Comparison of ENCODE assay signal across 7 cellular contexts in genomic region chr10:123582084-123582989, GRCh38.
A peak's percentile ranks its signal among the peaks of the same experiment; 100 is the strongest.
DNase-seq lines count a peak whose midpoint lies in the region; ATAC-seq, FAIRE-seq and TF ChIP-seq lines count a peak whose summit lies in the region.

No MANE protein-coding gene starts in this region.

- H3K4me1 ChIP-seq in Panc1 (ENCODE audit: control insufficient read depth, insufficient read depth, low read length) (peaks cover 8% of the 10 kb centered on the region), thoracic aorta (ENCODE audit: control insufficient read depth in 1 of 2, low read depth in 2 of 2) (peaks cover 4 to 19% of the 10 kb centered on the region in 2 donors)

- in situ Hi-C loops in Panc1 (cut with HindIII; ENCODE audit: low pct_unique_long_range_greater_than_20kb, low sequenced_read_pairs) = no loop called here

- H3K27ac ChIP-seq in Panc1 (ENCODE audit: low read length) (no peak overlapping the region), thoracic aorta (no peak overlapping the region)

- TF ChIP-seq CTCF in GM12865 (IDR thresholded peaks at IDR 0.05; ENCODE audit: insufficient read depth, low read depth, low read length, missing control alignments) = peak; percentile 96
- peak; percentile 97 for TF ChIP-seq CTCF in Panc1 (IDR thresholded peaks at IDR 0.05)
- peak in 1 of 3 donors; percentile 4 for TF ChIP-seq CTCF in omental fat pad (IDR thresholded peaks at IDR 0.05)
- TF ChIP-seq CTCF in thoracic aorta (IDR thresholded peaks at IDR 0.05) = peak; percentile 80

- H3K36me3 ChIP-seq in Panc1 (ENCODE audit: control insufficient read depth, insufficient read depth, low read length) = no peaks in the 10 kb centered on the region
- no peaks in the 10 kb centered on the region for H3K36me3 ChIP-seq in thoracic aorta

- H3K27me3 ChIP-seq in Panc1 (ENCODE audit: control insufficient read depth, insufficient read depth, low read length) (peaks cover 28% of the 10 kb centered on the region), thoracic aorta (replicated peaks; ENCODE audit: insufficient read depth) (no peaks in the 10 kb centered on the region)

- ATAC-seq in Panc1 = peak; percentile 89
- ATAC-seq in omental fat pad (ENCODE audit: low FRiP score) = no peak
- ATAC-seq in thoracic aorta (ENCODE audit: insufficient number of reproducible peaks, low FRiP score, low read depth) = no peak

- intact Hi-C loops in Panc1 (cut with micrococcal nuclease; ENCODE audit: unreplicated experiment) = loop anchor here (1.0 kb wide), 1 partner anchor 385 kb away; no protein-coding TSS in a partner anchor

- DNase-seq in GM12865 (ENCODE audit: low read depth) (peak; percentile 78), HTR-8/SVneo (ENCODE audit: insufficient read length, low spot score) (peak; percentile 53), Panc1 (ENCODE audit: low read depth, low spot score) (peak; percentile 48), frontal cortex (ENCODE audit: low spot score in 2 of 2) (peak; percentile 33 to 68), omental fat pad (ENCODE audit: low spot score) (peak; percentile 61), thoracic aorta (ENCODE audit: low spot score) (peak; percentile 25)
- DNase-seq in activated effector memory CD4-positive, alpha-beta T cell treated with Interleukin-2 at 50 U/mL for 16 hours = peak; percentile 24

- H3K4me3 ChIP-seq in GM12865 (ENCODE audit: low read depth, low read length) = no peak overlapping the region
- no peak overlapping the region for H3K4me3 ChIP-seq in Panc1 (ENCODE audit: low read depth in 2 of 2, low read length in 2 of 2)
- no peak overlapping the region for H3K4me3 ChIP-seq in thoracic aorta

- FAIRE-seq in HTR-8/SVneo (lab: Jason Lieb, UNC) (no peak), frontal cortex (lab: Jason Lieb, UNC) (no peak)

- POLR2A ChIA-PET in Panc1 (lab: Charles Lee) = interaction anchor here (0.6 kb wide), 1 partner anchor 282 kb away, joined by 3 read pairs; no protein-coding TSS in a partner anchor

- H3K9me3 ChIP-seq in Panc1 (ENCODE audit: control insufficient read depth, insufficient read depth, low read depth, low read length) (no peaks in the 10 kb centered on the region), thoracic aorta (no peaks in the 10 kb centered on the region)

- BruUV-seq in Panc1 (replicated peaks; lab: Mats Ljungman, UMichigan) = no TSS peak

- CTCF ChIA-PET in Panc1 (lab: Charles Lee) = interaction anchor here (0.6 to 0.9 kb wide), 4 partner anchors 9 to 391 kb away, joined by 3 to 4 read pairs (median 3); no protein-coding TSS in a partner anchor

Comparison
In these comparisons a context has a peak if more than half of its experiments do, and no peak if none do; other contexts are left out.
1. DNase-seq: peak in every context shown above with its lines; median percentile 78 in GM12865; 61 in omental fat pad; 53 in HTR-8/SVneo; 50 in frontal cortex; 48 in Panc1; 25 in thoracic aorta; 24 in activated effector memory CD4-positive, alpha-beta T cell treated with Interleukin-2 at 50 U/mL for 16 hours.